ENCODE assay signal across 16 cellular contexts in the genomic region with DNA sequence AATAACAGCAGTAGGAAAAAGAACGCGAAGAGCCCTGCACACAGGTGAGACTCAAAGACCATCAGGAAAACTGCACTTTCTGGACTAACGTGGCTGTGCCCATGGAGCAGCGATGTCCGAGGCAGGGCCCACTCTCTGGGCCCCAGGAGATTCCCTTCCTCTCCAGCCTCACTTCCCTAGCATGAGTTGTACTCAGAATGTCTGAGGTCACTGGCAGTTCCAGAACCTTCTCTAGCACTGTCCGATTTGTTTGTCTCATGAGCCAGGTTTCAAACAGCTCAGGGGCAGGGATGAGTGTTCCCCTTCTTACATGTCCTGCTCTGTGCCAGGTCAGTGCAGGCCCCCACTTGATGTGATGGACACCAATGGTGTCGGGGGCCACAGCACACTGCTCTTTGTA.
"Had no signal": no experiment of that assay in that cellular context is flagged by ENCODE, and none has a peak within 500 bp of the region (broad histone marks: within the 10 kb centered on the region; RNA-seq: fewer than 3 reads in every experiment).

No MANE protein-coding gene starts in this region.

- H3K4me1 ChIP-seq: left lung, right lobe of liver, thyroid gland had no signal

- H3K9me3 ChIP-seq: ovary, right lobe of liver, thyroid gland had no signal

- DNase-seq: cortex of kidney; effector memory CD8-positive, alpha-beta T cell; mesenchymal stem cell; midbrain; naive thymus-derived CD4-positive, alpha-beta T cell; nucleus accumbens; ovary; retina; small intestine; stimulated activated CD4-positive, alpha-beta T cell treated with anti-CD3 and anti-CD28 coated beads, Interleukin-15, amount 100 ng/mL, for 24 hours; stimulated activated CD4-positive, alpha-beta T cell treated with anti-CD3 and anti-CD28 coated beads, Interleukin-2, amount 100 ng/mL, for 48 hours; stimulated activated naive B cell treated with anti-CD40 and anti-IgM and Interleukin-4, amounts not matched to agents 10 μg/mL and 1 μg/mL and 100 μg/mL, for 72 hours; thyroid gland; trophoblast cell had no signal

- H3K27ac ChIP-seq: left lung, ovary, right lobe of liver, thyroid gland had no signal

- H3K27me3 ChIP-seq: ovary, right lobe of liver, thyroid gland had no signal

- ATAC-seq: effector memory CD8-positive, alpha-beta T cell; left lung; naive thymus-derived CD4-positive, alpha-beta T cell; right lobe of liver; stimulated activated naive B cell treated with anti-CD40 and anti-IgM and Interleukin-4, amounts not matched to agents 10 μg/mL and 1 μg/mL and 100 μg/mL, for 72 hours had no signal

- H3K4me3 ChIP-seq: left lung, ovary, right lobe of liver, thyroid gland had no signal

- H3K36me3 ChIP-seq: left lung, ovary, right lobe of liver, thyroid gland had no signal
